14 cellular contexts compared by ENCODE assay signal in genomic region chr10:77737608-77738007, GRCh38.
A peak's percentile ranks its signal among the peaks of the same experiment; 100 is the strongest.
DNase-seq lines count a peak whose midpoint lies in the region; ATAC-seq, FAIRE-seq and TF ChIP-seq lines count a peak whose summit lies in the region.
"Had no signal": no experiment of that assay in that cellular context is flagged by ENCODE, and none has a peak within 500 bp of the region (broad histone marks: within the 10 kb centered on the region; RNA-seq: fewer than 3 reads in every experiment).

No MANE protein-coding gene starts in this region.

- ATAC-seq in HepG2 = no peak
- ATAC-seq in right lobe of liver = no peak
- no peak for ATAC-seq in HG02884 (IDR thresholded peaks at IDR 0.05; ENCODE audit: unreplicated experiment)
- ATAC-seq in aorta (ENCODE audit: low FRiP score) = no peak
- no peak for ATAC-seq in activated naive CD4-positive, alpha-beta T cell treated with anti-CD3 and anti-CD28 coated beads, Interleukin-2, amount 50 U/mL, for 72 hours

- TF ChIP-seq CTCF in HepG2 (CRISPR knock-in tag; IDR thresholded peaks at IDR 0.05) = no peak
- TF ChIP-seq CTCF in right lobe of liver (IDR thresholded peaks at IDR 0.05) = no peak

- TF ChIP-seq POLR2A in HepG2 (IDR thresholded peaks at IDR 0.05; ENCODE audit: insufficient read depth in 1 of 2, low read depth in 2 of 2, low read length in 2 of 2) = no peak
- TF ChIP-seq POLR2A in right lobe of liver (IDR thresholded peaks at IDR 0.05) = no peak

- H3K27ac ChIP-seq in HepG2 (ENCODE audit: extremely low read length, insufficient read depth, low read length) = no peak overlapping the region
- no peak overlapping the region for H3K27ac ChIP-seq in right lobe of liver
- no peak overlapping the region for H3K27ac ChIP-seq in aorta (ENCODE audit: low read depth in 1 of 2, low read length in 2 of 2)
- H3K27ac ChIP-seq: tibial artery had no signal

- H3K4me3 ChIP-seq in HepG2 (replicated peaks in 1 of 3; ENCODE audit: insufficient read depth in 1 of 3, low read depth in 2 of 3, low read length in 3 of 3) (no peak overlapping the region), right lobe of liver (no peak overlapping the region), aorta (ENCODE audit: low read length in 2 of 2) (no peak overlapping the region)
- H3K4me3 ChIP-seq: tibial artery had no signal

- 0% methylated on average over 2 of the region's 2 CpGs for WGBS in HepG2 (ENCODE audit: low lambda C conversion rate)
- WGBS in right lobe of liver (ENCODE audit: insufficient coverage, low coverage, low lambda C conversion rate, missing lambda C conversion rate) = 43% methylated on average over 2 of the region's 2 CpGs
- 32 to 36% methylated on average over 2 of the region's 2 CpGs for WGBS in aorta, 2 donors

- no peaks in the 10 kb centered on the region for H3K79me2 ChIP-seq in HepG2 (ENCODE audit: insufficient read depth, low read length)

- intact Hi-C loops in HepG2 (cut with micrococcal nuclease; ENCODE audit: unreplicated experiment) (no loop called here), right lobe of liver (cut with DNase I) (no loop called here), aorta (cut with DNase I) (no loop called here)

- DNase-seq in HepG2 (ENCODE audit: low spot score) (no peak), right lobe of liver (no peak), astrocyte of the hippocampus (ENCODE audit: low read depth, low spot score) (peak; percentile 91), glomerular endothelial cell (ENCODE audit: extremely low read depth, low read depth, low spot score) (peak; percentile 79), aorta (no peak)
- no peak for DNase-seq in stimulated activated naive CD4-positive, alpha-beta T cell (lab: John Stamatoyannopoulos, UW)
- DNase-seq in activated naive CD4-positive, alpha-beta T cell treated with anti-CD3 and anti-CD28 coated beads, Interleukin-2, amount 50 U/mL, for 72 hours (ENCODE audit: low spot score in 2 of 2) = no peak
- DNase-seq: 8988T; activated CD4-positive, CD25-positive, alpha-beta regulatory T cell treated with anti-CD3 and anti-CD28 coated beads, Interleukin-2, amount 50 U/mL, for 72 hours; KBM-7; naive B cell; NCI-H2029 treated with DMSO at 0.1 percent for 48 hours; tibial artery had no signal

- H3K36me3 ChIP-seq in HepG2 (replicated peaks in 1 of 2; ENCODE audit: control insufficient read depth in 1 of 2, insufficient read depth in 2 of 2, low read length in 2 of 2) (no peaks in the 10 kb centered on the region), right lobe of liver (no peaks in the 10 kb centered on the region), aorta (ENCODE audit: control insufficient read depth in 1 of 2, insufficient read depth in 2 of 2, low read length in 1 of 2) (no peaks in the 10 kb centered on the region)
- H3K36me3 ChIP-seq: tibial artery had no signal

- TF ChIP-seq EP300 in HepG2 (IDR thresholded peaks at IDR 0.05; ENCODE audit: low read depth in 2 of 2, low read length in 2 of 2) (no peak), HepG2 (CRISPR knock-in tag; IDR thresholded peaks at IDR 0.05; ENCODE audit: borderline replicate concordance) (no peak)

- POLR2A ChIA-PET in HepG2 (lab: Yijun Ruan, JAX) = no interaction called here

- H3K4me2 ChIP-seq in HepG2 (ENCODE audit: low read depth, low read length) = no peak overlapping the region

- H3K27ac Mint-ChIP-seq in activated naive CD4-positive, alpha-beta T cell treated with anti-CD3 and anti-CD28 coated beads, Interleukin-2, amount 50 U/mL, for 72 hours = no peak overlapping the region

- no peaks in the 10 kb centered on the region for H4K20me1 ChIP-seq in HepG2 (ENCODE audit: insufficient read depth, low read length)

- H3K9me3 ChIP-seq in HepG2 (ENCODE audit: low read length) (no peaks in the 10 kb centered on the region), right lobe of liver (no peaks in the 10 kb centered on the region), aorta (ENCODE audit: control insufficient read depth, low read length) (no peaks in the 10 kb centered on the region)
- H3K9me3 ChIP-seq: tibial artery had no signal

- no peaks in the 10 kb centered on the region for H3K27me3 ChIP-seq in HepG2 (ENCODE audit: control insufficient read depth in 1 of 2, insufficient read depth in 2 of 2, low read length in 2 of 2)
- H3K27me3 ChIP-seq in right lobe of liver = no peaks in the 10 kb centered on the region
- no peaks in the 10 kb centered on the region for H3K27me3 ChIP-seq in aorta (ENCODE audit: control insufficient read depth in 1 of 2, insufficient read depth in 2 of 2, low read length in 1 of 2)
- H3K27me3 ChIP-seq: tibial artery had no signal

- H3K4me1 ChIP-seq in HepG2 (ENCODE audit: insufficient read depth, low read length) = no peaks in the 10 kb centered on the region
- H3K4me1 ChIP-seq in right lobe of liver = no peaks in the 10 kb centered on the region
- H3K4me1 ChIP-seq in aorta (ENCODE audit: control insufficient read depth in 1 of 2, insufficient read depth in 2 of 2, low read length in 2 of 2) = peaks cover 0 to 3% of the 10 kb centered on the region in 2 donors

- H3K36me3 Mint-ChIP-seq in activated naive CD4-positive, alpha-beta T cell treated with anti-CD3 and anti-CD28 coated beads, Interleukin-2, amount 50 U/mL, for 72 hours = peaks cover 0 to 20% of the 10 kb centered on the region in 2 donors

- peaks cover 24 to 27% of the 10 kb centered on the region in 2 donors for H3K9me3 Mint-ChIP-seq in activated naive CD4-positive, alpha-beta T cell treated with anti-CD3 and anti-CD28 coated beads, Interleukin-2, amount 50 U/mL, for 72 hours

- no peak overlapping the region for H2AFZ ChIP-seq in HepG2 (ENCODE audit: low read length)

- no peak for TF ChIP-seq RAD21 in HepG2 (CRISPR knock-in tag; IDR thresholded peaks at IDR 0.05)

- in situ Hi-C loops in HepG2 (cut with HindIII; ENCODE audit: extremely low pct_ligation_motif_present, low pct_unique_long_range_greater_than_20kb) = no loop called here

- FAIRE-seq in HepG2 (lab: Jason Lieb, UNC) = no peak

- no peak overlapping the region for H3K9ac ChIP-seq in HepG2 (ENCODE audit: insufficient read depth, low read depth, low read length)

- CTCF ChIA-PET in HepG2 (lab: Yijun Ruan, JAX; ENCODE audit: low intra/inter-chr PET ratio, low total read pairs) = no interaction called here

- no TSS peak for BruUV-seq in HepG2 (replicated peaks; lab: Mats Ljungman, UMichigan)

TF ChIP-seq in HepG2, 621 proteins besides CTCF, POLR2A, EP300 and RAD21:
- TF ChIP-seq SRSF9 (IDR thresholded peaks at IDR 0.05; ENCODE audit: borderline replicate concordance, insufficient read depth, low read depth, low read length, poor library complexity, severe bottlenecking) (no peak), FOSL2 (CRISPR knock-in tag; IDR thresholded peaks at IDR 0.05) (peak; percentile 51; the same call in 1 of the 2 replicates)
TF ChIP-seq in HepG2: peak in this region for 1.

Comparison
In these comparisons a context has a peak if more than half of its experiments do, and no peak if none do; other contexts are left out.
1. DNase-seq: peak in astrocyte of the hippocampus (single experiment) and glomerular endothelial cell (single experiment); none in HepG2 (single experiment), right lobe of liver (0 of 3), stimulated activated naive CD4-positive, alpha-beta T cell (0 of 6), aorta (0 of 2) and activated naive CD4-positive, alpha-beta T cell treated with anti-CD3 and anti-CD28 coated beads, Interleukin-2, amount 50 U/mL, for 72 hours (0 of 2).